Comparison of ENCODE assay signal across 13 cellular contexts in the genomic region with DNA sequence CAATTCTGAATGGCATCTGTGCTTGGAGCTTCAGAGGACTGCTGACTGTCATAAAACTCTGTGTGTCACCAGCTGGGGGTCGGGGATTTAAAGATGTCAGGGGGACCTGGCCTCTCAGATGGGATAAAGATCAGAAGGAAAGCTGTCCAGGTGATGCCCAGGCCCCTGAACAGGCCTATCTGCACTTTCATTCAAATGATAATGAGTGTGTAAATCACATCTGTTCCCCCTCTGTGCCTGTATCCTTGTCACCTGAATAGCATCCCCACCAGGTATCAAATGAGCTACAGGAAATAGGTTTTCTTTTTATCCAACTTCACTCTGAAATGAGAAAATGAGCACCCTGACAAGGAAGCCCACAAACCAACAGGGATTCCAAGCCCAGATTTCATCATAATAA.
DNase-seq lines count a peak whose midpoint lies in the region; ATAC-seq and TF ChIP-seq lines count a peak whose summit lies in the region.
"Had no signal": no experiment of that assay in that cellular context is flagged by ENCODE, and none has a peak within 500 bp of the region (broad histone marks: within the 10 kb centered on the region; RNA-seq: fewer than 3 reads in every experiment).

No MANE protein-coding gene starts in this region.

- intact Hi-C loops in esophagus squamous epithelium (cut with DNase I): no loop called here

- H3K27me3 Mint-ChIP-seq in neural crest cell (ENCODE audit: low read depth): no peaks in the 10 kb centered on the region

- H3K4me1 ChIP-seq in ACC112 (ENCODE audit: control insufficient read depth, insufficient read depth, low read length, unreplicated experiment) (peaks cover 15% of the 10 kb centered on the region), esophagus squamous epithelium (peaks cover 0 to 66% (median 17%) of the 10 kb centered on the region in 3 donors), HAP-1 (peaks cover 27% of the 10 kb centered on the region)

- no peak for TF ChIP-seq POLR2A in esophagus squamous epithelium (IDR thresholded peaks at IDR 0.05)

- ATAC-seq in HG03442 (IDR thresholded peaks at IDR 0.05; ENCODE audit: unreplicated experiment): no peak

- no peaks in the 10 kb centered on the region for H3K9me3 Mint-ChIP-seq in neural crest cell
- H3K9me3 Mint-ChIP-seq: activated T-helper 2 cell treated with anti-CD3 and anti-CD28 coated beads, Interferon-gamma antibody, Interleukin-2, Interleukin-4, amounts not matched to agents 10 μg/mL and 5 μg/mL and 100 μg/mL, durations not matched to agents 14 hours and 24 hours and 36 hours had no signal

- WGBS in esophagus squamous epithelium, 2 donors: 47 to 56% methylated on average over 1 of the region's 1 CpG

- H2AFZ ChIP-seq in ACC112 (ENCODE audit: low read length, unreplicated experiment): no peak overlapping the region

- H3K27ac Mint-ChIP-seq in neural crest cell (ENCODE audit: unreplicated experiment): no peak overlapping the region
- H3K27ac Mint-ChIP-seq: activated T-helper 2 cell treated with anti-CD3 and anti-CD28 coated beads, Interferon-gamma antibody, Interleukin-2, Interleukin-4, amounts not matched to agents 10 μg/mL and 5 μg/mL and 100 μg/mL, durations not matched to agents 14 hours and 24 hours and 36 hours had no signal

- H3K27me3 ChIP-seq in ACC112 (ENCODE audit: insufficient read depth, low read length) (no peaks in the 10 kb centered on the region), esophagus squamous epithelium (no peaks in the 10 kb centered on the region), HAP-1 (ENCODE audit: low read depth) (no peaks in the 10 kb centered on the region)
- H3K27me3 ChIP-seq: esophagus muscularis mucosa had no signal

- H3K4me3 ChIP-seq in ACC112 (ENCODE audit: low read depth, low read length) (peak overlapping the region; percentile 45; the same call in 1 of the 2 replicates), esophagus squamous epithelium (peak overlapping the region in 1 of 4 donors; percentile 21), HAP-1 (no peak overlapping the region)
- H3K4me3 ChIP-seq: esophagus muscularis mucosa had no signal

- H3K4me3 Mint-ChIP-seq in neural crest cell: peak overlapping the region; percentile 1

- no peaks in the 10 kb centered on the region for H3K9me3 ChIP-seq in esophagus squamous epithelium
- H3K9me3 ChIP-seq in HAP-1: no peaks in the 10 kb centered on the region
- H3K9me3 ChIP-seq: esophagus muscularis mucosa had no signal

- peaks cover 21% of the 10 kb centered on the region for H3K36me3 Mint-ChIP-seq in neural crest cell (ENCODE audit: low read depth)

- H3K4me1 Mint-ChIP-seq in neural crest cell: peaks cover 76% of the 10 kb centered on the region

- no peaks in the 10 kb centered on the region for H3K36me3 ChIP-seq in ACC112 (ENCODE audit: insufficient read depth, low read length)
- H3K36me3 ChIP-seq in esophagus squamous epithelium: no peaks in the 10 kb centered on the region
- no peaks in the 10 kb centered on the region for H3K36me3 ChIP-seq in HAP-1 (replicated peaks)
- H3K36me3 ChIP-seq: esophagus muscularis mucosa had no signal

- peak overlapping the region; percentile 25; the same call in 1 of the 2 replicates for H3K27ac ChIP-seq in ACC112 (ENCODE audit: low read depth, low read length)
- peak overlapping the region in 3 of 4 donors; percentile 35 to 65 (median 43) for H3K27ac ChIP-seq in esophagus squamous epithelium

- in situ Hi-C loops in HAP-1 (cut with MboI; ENCODE audit: low sequenced_read_pairs): no loop called here

- peaks cover 62% of the 10 kb centered on the region for H3K79me2 ChIP-seq in ACC112 (ENCODE audit: control insufficient read depth, insufficient read depth, low read length, unreplicated experiment)

- DNase-seq in NCI-H524 (lab: John Stamatoyannopoulos, UW): peak; percentile 62 to 84
- no peak for DNase-seq in esophagus squamous epithelium (lab: John Stamatoyannopoulos, UW)
- no peak for DNase-seq in neural crest cell (ENCODE audit: low read depth, low spot score)
- DNase-seq in kidney tubule cell (ENCODE audit: low spot score): no peak
- DNase-seq in NCI-H446 treated with DMSO at 0.1 percent for 48 hours (lab: John Stamatoyannopoulos, UW): no peak
- no peak for DNase-seq in HAP-1 (ENCODE audit: low spot score in 2 of 2)
- DNase-seq: activated CD4-positive, alpha-beta T cell treated with anti-CD3 and anti-CD28 coated beads for 4 hours; islet precursor cell; SW 1271 had no signal

- TF ChIP-seq CTCF in esophagus squamous epithelium (IDR thresholded peaks at IDR 0.05) (no peak), neural crest cell (conservative IDR thresholded peaks at IDR 0.05) (no peak)

Comparison
In these comparisons a context has a peak if more than half of its experiments do, and no peak if none do; other contexts are left out.
1. DNase-seq: peak in NCI-H524 (2 of 2); none in esophagus squamous epithelium (single experiment), neural crest cell (single experiment), kidney tubule cell (single experiment), NCI-H446 treated with DMSO at 0.1 percent for 48 hours (single experiment) and HAP-1 (0 of 2).